ENCODE assay signal across 8 cellular contexts in genomic region chr18:13566941-13567762, GRCh38.
DNase-seq lines count a peak whose midpoint lies in the region; ATAC-seq, FAIRE-seq and TF ChIP-seq lines count a peak whose summit lies in the region.

No MANE protein-coding gene starts in this region.

- no peaks in the 10 kb centered on the region for H3K9me3 Mint-ChIP-seq in naive thymus-derived CD4-positive, alpha-beta T cell

- no peak for TF ChIP-seq CTCF in GM10248 (IDR thresholded peaks at IDR 0.05; ENCODE audit: control extremely low read depth, extremely low read depth, low read depth, missing control alignments)

- TF ChIP-seq POLR2A in H54 (IDR thresholded peaks at IDR 0.05; ENCODE audit: low read depth, low read length), result no peak

- no peaks in the 10 kb centered on the region for H3K27me3 Mint-ChIP-seq in naive thymus-derived CD4-positive, alpha-beta T cell

- peak overlapping the region in 4 of 9 donors; percentile 43 to 84 (median 60) for H3K27ac Mint-ChIP-seq in naive thymus-derived CD4-positive, alpha-beta T cell

- H3K4me1 Mint-ChIP-seq in naive thymus-derived CD4-positive, alpha-beta T cell, result peaks cover 21 to 67% (median 43%) of the 10 kb centered on the region in 7 donors

- H3K4me3 ChIP-seq in naive thymus-derived CD4-positive, alpha-beta T cell (ENCODE audit: low read length), result no peak overlapping the region

- peaks cover 0 to 20% (median 4%) of the 10 kb centered on the region in 5 donors for H3K36me3 Mint-ChIP-seq in naive thymus-derived CD4-positive, alpha-beta T cell

- no peak for FAIRE-seq in H54 (lab: Jason Lieb, UNC)

- H3K27ac ChIP-seq in angular gyrus (ENCODE audit: low read depth, low read length), result peak overlapping the region; percentile 89
- no peak overlapping the region for H3K27ac ChIP-seq in naive thymus-derived CD4-positive, alpha-beta T cell (ENCODE audit: low read depth, low read length)

- ATAC-seq in GM19468 (IDR thresholded peaks at IDR 0.05; ENCODE audit: extremely low read depth, unreplicated experiment), result peak; percentile 55
- ATAC-seq in HG03521 (IDR thresholded peaks at IDR 0.05; ENCODE audit: unreplicated experiment), result peak; percentile 52
- peak; percentile 75 for ATAC-seq in naive thymus-derived CD4-positive, alpha-beta T cell

- intact Hi-C loops in naive thymus-derived CD4-positive, alpha-beta T cell (cut with micrococcal nuclease), result loop anchor here in 1 of 2 donors (2.0 to 5.0 kb wide), 2 partner anchors 46 to 185 kb away; no protein-coding TSS in a partner anchor

- no peaks in the 10 kb centered on the region for H3K36me3 ChIP-seq in naive thymus-derived CD4-positive, alpha-beta T cell (ENCODE audit: control insufficient read depth in 2 of 3, insufficient read depth in 3 of 3, low read length in 3 of 3)

- CTCF ChIA-PET in GM10248 (lab: Yijun Ruan, JAX), result interaction anchor here (0.9 to 3.4 kb wide), 13 partner anchors 9 to 56 kb away, joined by 3 to 13 read pairs (median 5); no protein-coding TSS in a partner anchor
- CTCF ChIA-PET in naive thymus-derived CD4-positive, alpha-beta T cell (lab: Charles Lee), result no interaction called here

- H3K27me3 ChIP-seq in naive thymus-derived CD4-positive, alpha-beta T cell (ENCODE audit: control insufficient read depth in 2 of 2, insufficient read depth in 2 of 2, low read length in 2 of 2), result no peaks in the 10 kb centered on the region

- POLR2A ChIA-PET in GM10248 (lab: Yijun Ruan, JAX), result interaction anchor here (0.6 to 5.0 kb wide), 8 partner anchors 8 to 1204 kb away, joined by 3 to 159 read pairs (median 5); no protein-coding TSS in a partner anchor
- POLR2A ChIA-PET in naive thymus-derived CD4-positive, alpha-beta T cell (lab: Charles Lee), result interaction anchor here (0.6 kb wide), 1 partner anchor 176 kb away, joined by 4 read pairs; no protein-coding TSS in a partner anchor

- peak; percentile 79 for DNase-seq in GM10248 (ENCODE audit: extremely low spot score)
- DNase-seq in naive thymus-derived CD4-positive, alpha-beta T cell, result peak in 2 of 9 donors; percentile 9 to 20
- DNase-seq in NCI-H1048 (lab: John Stamatoyannopoulos, UW), result no peak
- DNase-seq in SHP77 treated with DMSO at 0.1 percent for 48 hours (lab: John Stamatoyannopoulos, UW), result no peak
- no peak for DNase-seq in H54 (ENCODE audit: insufficient read length, low spot score)

- H3K9me3 ChIP-seq in naive thymus-derived CD4-positive, alpha-beta T cell (ENCODE audit: control insufficient read depth in 2 of 3, low read length in 3 of 3), result no peaks in the 10 kb centered on the region

- peak overlapping the region in 8 of 10 donors; percentile 7 to 56 (median 22) for H3K4me3 Mint-ChIP-seq in naive thymus-derived CD4-positive, alpha-beta T cell

- peaks cover 0 to 6% of the 10 kb centered on the region in 2 donors for H3K4me1 ChIP-seq in naive thymus-derived CD4-positive, alpha-beta T cell (ENCODE audit: control insufficient read depth in 2 of 2, insufficient read depth in 2 of 2, low read length in 2 of 2)
